ENCODE assay signal across 8 cellular contexts in the genomic region with DNA sequence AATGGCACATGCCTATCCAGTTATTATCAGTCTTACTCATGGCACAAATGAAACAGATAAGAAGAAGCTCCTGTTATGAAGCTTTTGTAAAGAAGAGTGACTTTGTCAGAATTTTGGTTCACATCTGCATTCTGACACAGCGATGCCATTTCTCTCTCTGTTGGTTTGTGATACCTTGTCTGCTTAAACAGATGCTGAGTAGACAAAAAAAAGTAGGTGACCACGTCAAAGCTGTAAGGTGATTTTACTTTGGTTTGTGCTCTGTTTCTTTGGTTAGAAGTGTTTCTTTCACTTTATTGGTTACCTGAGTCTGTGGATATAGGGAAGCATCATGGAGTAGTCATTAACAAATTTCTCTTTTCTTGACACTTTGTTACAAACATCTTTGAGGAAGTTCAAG.
"Had no signal": no experiment of that assay in that cellular context is flagged by ENCODE, and none has a peak within 500 bp of the region (broad histone marks: within the 10 kb centered on the region; RNA-seq: fewer than 3 reads in every experiment).

No MANE protein-coding gene starts in this region.

- H3K36me3 ChIP-seq: HAP-1 had no signal

- ATAC-seq: HCT116 had no signal

- H3K9me3 ChIP-seq: HAP-1 had no signal

- H3K4me3 ChIP-seq: GM23248, HAP-1 had no signal

- H3K27ac ChIP-seq: GM23248, HL-60 had no signal

- DNase-seq: GM23248, GOT3, H7, HFFc6, KG1 had no signal

- H3K4me1 ChIP-seq: HAP-1 had no signal

- H2AFZ ChIP-seq: GM23248 had no signal

- H3K9ac ChIP-seq: GM23248 had no signal
